1 cellular context compared by ENCODE assay signal in the genomic region with DNA sequence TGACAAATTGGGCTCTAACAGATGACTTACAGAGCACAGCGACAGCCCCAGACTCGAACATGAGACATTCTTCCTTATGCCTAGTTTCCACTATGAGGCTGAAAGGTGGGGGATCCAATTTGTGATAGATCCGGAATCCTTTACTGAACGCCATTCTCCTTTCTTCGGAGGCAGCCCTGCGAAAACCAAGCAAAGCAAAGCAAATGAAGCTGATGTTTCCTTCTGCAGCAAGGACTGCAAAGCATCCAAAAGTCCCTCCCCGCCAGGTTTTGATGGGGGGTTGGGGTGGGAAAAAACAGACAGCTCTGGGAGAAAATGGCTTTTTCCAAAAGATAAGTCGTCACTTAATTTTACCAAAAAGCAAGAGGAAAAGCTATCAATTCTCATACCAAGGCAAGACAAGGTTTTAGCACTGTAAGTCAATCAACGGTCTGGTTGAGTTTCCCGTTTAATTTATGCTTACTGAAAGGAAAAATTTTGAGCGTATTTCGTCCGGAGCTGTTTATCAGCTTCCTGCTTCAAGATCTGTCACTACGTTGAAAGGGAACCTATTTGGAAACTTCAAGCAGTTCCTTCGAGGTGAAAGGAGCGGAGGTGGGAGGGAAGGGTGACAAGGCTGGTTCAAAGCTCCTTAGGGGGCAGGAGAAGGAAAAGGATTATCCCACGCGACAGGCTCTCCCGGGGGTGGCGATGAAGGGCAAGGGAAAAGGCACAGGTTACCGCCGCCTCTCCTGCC.
TF ChIP-seq lines count a peak whose summit lies in the region.

No MANE protein-coding gene starts in this region.

TF ChIP-seq in K562, 482 proteins besides CTCF, POLR2A, EP300 and RAD21 (continued from another document and continues in another):
- TF ChIP-seq NR4A1 (CRISPR knock-in tag; IDR thresholded peaks at IDR 0.05): no peak
- TF ChIP-seq NR4A1 (tag; IDR thresholded peaks at IDR 0.05): no peak
- TF ChIP-seq MYC (IDR thresholded peaks at IDR 0.05; ENCODE audit: low read depth, low read length): no peak
- TF ChIP-seq MYC (CRISPR knock-in tag; IDR thresholded peaks at IDR 0.05; ENCODE audit: borderline replicate concordance, low read depth): no peak
- no peak for TF ChIP-seq ZBTB1 (CRISPR knock-in tag; IDR thresholded peaks at IDR 0.05; ENCODE audit: borderline replicate concordance, low read depth)
- no peak for TF ChIP-seq FUS (optimal IDR thresholded peaks at IDR 0.05; ENCODE audit: low read depth, low read length)
- TF ChIP-seq, protein P1, sequence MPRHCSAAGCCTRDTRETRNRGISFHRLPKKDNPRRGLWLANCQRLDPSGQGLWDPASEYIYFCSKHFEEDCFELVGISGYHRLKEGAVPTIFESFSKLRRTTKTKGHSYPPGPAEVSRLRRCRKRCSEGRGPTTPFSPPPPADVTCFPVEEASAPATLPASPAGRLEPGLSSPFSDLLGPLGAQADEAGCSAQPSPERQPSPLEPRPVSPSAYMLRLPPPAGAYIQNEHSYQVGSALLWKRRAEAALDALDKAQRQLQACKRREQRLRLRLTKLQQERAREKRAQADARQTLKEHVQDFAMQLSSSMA (CRISPR knock-in tag; IDR thresholded peaks at IDR 0.05): no peak
- TF ChIP-seq RBM25 (IDR thresholded peaks at IDR 0.05; ENCODE audit: low read depth, low read length, severe bottlenecking): no peak
- TF ChIP-seq, protein P2, sequence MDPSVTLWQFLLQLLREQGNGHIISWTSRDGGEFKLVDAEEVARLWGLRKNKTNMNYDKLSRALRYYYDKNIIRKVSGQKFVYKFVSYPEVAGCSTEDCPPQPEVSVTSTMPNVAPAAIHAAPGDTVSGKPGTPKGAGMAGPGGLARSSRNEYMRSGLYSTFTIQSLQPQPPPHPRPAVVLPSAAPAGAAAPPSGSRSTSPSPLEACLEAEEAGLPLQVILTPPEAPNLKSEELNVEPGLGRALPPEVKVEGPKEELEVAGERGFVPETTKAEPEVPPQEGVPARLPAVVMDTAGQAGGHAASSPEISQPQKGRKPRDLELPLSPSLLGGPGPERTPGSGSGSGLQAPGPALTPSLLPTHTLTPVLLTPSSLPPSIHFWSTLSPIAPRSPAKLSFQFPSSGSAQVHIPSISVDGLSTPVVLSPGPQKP (CRISPR knock-in tag; IDR thresholded peaks at IDR 0.05): no peak
- TF ChIP-seq ELF2 (CRISPR knock-in tag; IDR thresholded peaks at IDR 0.05): 0 out of 2 replicates have a peak, but pooled peaks have one; percentile 48
- no peak for TF ChIP-seq ZNF668 (CRISPR knock-in tag; IDR thresholded peaks at IDR 0.05)
- TF ChIP-seq, protein P3, sequence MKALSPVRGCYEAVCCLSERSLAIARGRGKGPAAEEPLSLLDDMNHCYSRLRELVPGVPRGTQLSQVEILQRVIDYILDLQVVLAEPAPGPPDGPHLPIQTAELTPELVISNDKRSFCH (CRISPR knock-in tag; IDR thresholded peaks at IDR 0.05): no peak
- TF ChIP-seq, protein P3 (tag; IDR thresholded peaks at IDR 0.05): no peak
- TF ChIP-seq MYBL2 (IDR thresholded peaks at IDR 0.05; ENCODE audit: low read depth): no peak
- no peak for TF ChIP-seq MYBL2 (CRISPR knock-in tag; IDR thresholded peaks at IDR 0.05; ENCODE audit: borderline replicate concordance)
- peak; percentile 47 for TF ChIP-seq MEIS2 (IDR thresholded peaks at IDR 0.05; ENCODE audit: partially characterized antibody)
- peak; percentile 69 for TF ChIP-seq CHD1 (IDR thresholded peaks at IDR 0.05; ENCODE audit: low read length)
- TF ChIP-seq PML (IDR thresholded peaks at IDR 0.05; ENCODE audit: low read length): no peak
- TF ChIP-seq, protein P4, sequence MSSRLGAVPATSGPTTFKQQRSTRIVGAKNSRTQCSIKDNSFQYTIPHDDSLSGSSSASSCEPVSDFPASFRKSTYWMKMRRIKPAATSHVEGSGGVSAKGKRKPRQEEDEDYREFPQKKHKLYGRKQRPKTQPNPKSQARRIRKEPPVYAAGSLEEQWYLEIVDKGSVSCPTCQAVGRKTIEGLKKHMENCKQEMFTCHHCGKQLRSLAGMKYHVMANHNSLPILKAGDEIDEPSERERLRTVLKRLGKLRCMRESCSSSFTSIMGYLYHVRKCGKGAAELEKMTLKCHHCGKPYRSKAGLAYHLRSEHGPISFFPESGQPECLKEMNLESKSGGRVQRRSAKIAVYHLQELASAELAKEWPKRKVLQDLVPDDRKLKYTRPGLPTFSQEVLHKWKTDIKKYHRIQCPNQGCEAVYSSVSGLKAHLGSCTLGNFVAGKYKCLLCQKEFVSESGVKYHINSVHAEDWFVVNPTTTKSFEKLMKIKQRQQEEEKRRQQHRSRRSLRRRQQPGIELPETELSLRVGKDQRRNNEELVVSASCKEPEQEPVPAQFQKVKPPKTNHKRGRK (tag; IDR thresholded peaks at IDR 0.05): 0 out of 2 replicates have a peak, but pooled peaks have one; percentile 33
- no peak for TF ChIP-seq PHTF2 (CRISPR knock-in tag; IDR thresholded peaks at IDR 0.05)
- 0 out of 2 replicates have a peak, but pooled peaks have one; percentile 55 for TF ChIP-seq ARID2 (IDR thresholded peaks at IDR 0.05)
- TF ChIP-seq GABPB2 (CRISPR knock-in tag; conservative IDR thresholded peaks at IDR 0.05): no peak
- TF ChIP-seq HNRNPUL1 (IDR thresholded peaks at IDR 0.05; ENCODE audit: low read length): no peak
- TF ChIP-seq GATAD2B (IDR thresholded peaks at IDR 0.05; ENCODE audit: borderline replicate concordance): no peak
- TF ChIP-seq, protein P5, sequence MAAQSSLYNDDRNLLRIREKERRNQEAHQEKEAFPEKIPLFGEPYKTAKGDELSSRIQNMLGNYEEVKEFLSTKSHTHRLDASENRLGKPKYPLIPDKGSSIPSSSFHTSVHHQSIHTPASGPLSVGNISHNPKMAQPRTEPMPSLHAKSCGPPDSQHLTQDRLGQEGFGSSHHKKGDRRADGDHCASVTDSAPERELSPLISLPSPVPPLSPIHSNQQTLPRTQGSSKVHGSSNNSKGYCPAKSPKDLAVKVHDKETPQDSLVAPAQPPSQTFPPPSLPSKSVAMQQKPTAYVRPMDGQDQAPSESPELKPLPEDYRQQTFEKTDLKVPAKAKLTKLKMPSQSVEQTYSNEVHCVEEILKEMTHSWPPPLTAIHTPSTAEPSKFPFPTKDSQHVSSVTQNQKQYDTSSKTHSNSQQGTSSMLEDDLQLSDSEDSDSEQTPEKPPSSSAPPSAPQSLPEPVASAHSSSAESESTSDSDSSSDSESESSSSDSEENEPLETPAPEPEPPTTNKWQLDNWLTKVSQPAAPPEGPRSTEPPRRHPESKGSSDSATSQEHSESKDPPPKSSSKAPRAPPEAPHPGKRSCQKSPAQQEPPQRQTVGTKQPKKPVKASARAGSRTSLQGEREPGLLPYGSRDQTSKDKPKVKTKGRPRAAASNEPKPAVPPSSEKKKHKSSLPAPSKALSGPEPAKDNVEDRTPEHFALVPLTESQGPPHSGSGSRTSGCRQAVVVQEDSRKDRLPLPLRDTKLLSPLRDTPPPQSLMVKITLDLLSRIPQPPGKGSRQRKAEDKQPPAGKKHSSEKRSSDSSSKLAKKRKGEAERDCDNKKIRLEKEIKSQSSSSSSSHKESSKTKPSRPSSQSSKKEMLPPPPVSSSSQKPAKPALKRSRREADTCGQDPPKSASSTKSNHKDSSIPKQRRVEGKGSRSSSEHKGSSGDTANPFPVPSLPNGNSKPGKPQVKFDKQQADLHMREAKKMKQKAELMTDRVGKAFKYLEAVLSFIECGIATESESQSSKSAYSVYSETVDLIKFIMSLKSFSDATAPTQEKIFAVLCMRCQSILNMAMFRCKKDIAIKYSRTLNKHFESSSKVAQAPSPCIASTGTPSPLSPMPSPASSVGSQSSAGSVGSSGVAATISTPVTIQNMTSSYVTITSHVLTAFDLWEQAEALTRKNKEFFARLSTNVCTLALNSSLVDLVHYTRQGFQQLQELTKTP (IDR thresholded peaks at IDR 0.05; ENCODE audit: low read depth in 1 of 2, partially characterized antibody in 2 of 2): peak in 1 of 2 experiments; percentile 21
- 0 out of 2 replicates have a peak, but pooled peaks have one; percentile 15 for TF ChIP-seq EHMT2 (IDR thresholded peaks at IDR 0.05)
- TF ChIP-seq CREM (IDR thresholded peaks at IDR 0.05; ENCODE audit: low read depth): 0 out of 2 replicates have a peak, but pooled peaks have one; percentile 8
- TF ChIP-seq LCOR (CRISPR knock-in tag; IDR thresholded peaks at IDR 0.05): peak; percentile 73; the same call in 1 of the 2 replicates
- TF ChIP-seq SMARCE1 (IDR thresholded peaks at IDR 0.05): peak; percentile 40; the same call in 1 of the 2 replicates
- peak; percentile 48; the same call in 1 of the 2 replicates for TF ChIP-seq ELF4 (CRISPR knock-in tag; IDR thresholded peaks at IDR 0.05)
- peak; percentile 51 to 65; a peak in 2 of 4 replicates for TF ChIP-seq FOXK2 (conservative IDR thresholded peaks at IDR 0.05 in 1 of 2, IDR thresholded peaks at IDR 0.05 in 1 of 2; ENCODE audit: low read depth in 2 of 2)
- peak; percentile 19; the same call in 1 of the 2 replicates for TF ChIP-seq NBN (IDR thresholded peaks at IDR 0.05; ENCODE audit: low read depth)
- TF ChIP-seq, protein P6, sequence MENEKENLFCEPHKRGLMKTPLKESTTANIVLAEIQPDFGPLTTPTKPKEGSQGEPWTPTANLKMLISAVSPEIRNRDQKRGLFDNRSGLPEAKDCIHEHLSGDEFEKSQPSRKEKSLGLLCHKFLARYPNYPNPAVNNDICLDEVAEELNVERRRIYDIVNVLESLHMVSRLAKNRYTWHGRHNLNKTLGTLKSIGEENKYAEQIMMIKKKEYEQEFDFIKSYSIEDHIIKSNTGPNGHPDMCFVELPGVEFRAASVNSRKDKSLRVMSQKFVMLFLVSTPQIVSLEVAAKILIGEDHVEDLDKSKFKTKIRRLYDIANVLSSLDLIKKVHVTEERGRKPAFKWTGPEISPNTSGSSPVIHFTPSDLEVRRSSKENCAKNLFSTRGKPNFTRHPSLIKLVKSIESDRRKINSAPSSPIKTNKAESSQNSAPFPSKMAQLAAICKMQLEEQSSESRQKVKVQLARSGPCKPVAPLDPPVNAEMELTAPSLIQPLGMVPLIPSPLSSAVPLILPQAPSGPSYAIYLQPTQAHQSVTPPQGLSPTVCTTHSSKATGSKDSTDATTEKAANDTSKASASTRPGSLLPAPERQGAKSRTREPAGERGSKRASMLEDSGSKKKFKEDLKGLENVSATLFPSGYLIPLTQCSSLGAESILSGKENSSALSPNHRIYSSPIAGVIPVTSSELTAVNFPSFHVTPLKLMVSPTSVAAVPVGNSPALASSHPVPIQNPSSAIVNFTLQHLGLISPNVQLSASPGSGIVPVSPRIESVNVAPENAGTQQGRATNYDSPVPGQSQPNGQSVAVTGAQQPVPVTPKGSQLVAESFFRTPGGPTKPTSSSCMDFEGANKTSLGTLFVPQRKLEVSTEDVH (IDR thresholded peaks at IDR 0.05; ENCODE audit: low read depth, partially characterized antibody): no peak
- TF ChIP-seq, protein P7, sequence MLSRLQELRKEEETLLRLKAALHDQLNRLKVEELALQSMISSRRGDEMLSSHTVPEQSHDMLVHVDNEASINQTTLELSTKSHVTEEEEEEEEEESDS (CRISPR knock-in tag; IDR thresholded peaks at IDR 0.05): no peak
- TF ChIP-seq, protein P8, sequence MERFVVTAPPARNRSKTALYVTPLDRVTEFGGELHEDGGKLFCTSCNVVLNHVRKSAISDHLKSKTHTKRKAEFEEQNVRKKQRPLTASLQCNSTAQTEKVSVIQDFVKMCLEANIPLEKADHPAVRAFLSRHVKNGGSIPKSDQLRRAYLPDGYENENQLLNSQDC (CRISPR knock-in tag; IDR thresholded peaks at IDR 0.05): no peak
- TF ChIP-seq MCM3 (IDR thresholded peaks at IDR 0.05): no peak
- TF ChIP-seq, protein P9, sequence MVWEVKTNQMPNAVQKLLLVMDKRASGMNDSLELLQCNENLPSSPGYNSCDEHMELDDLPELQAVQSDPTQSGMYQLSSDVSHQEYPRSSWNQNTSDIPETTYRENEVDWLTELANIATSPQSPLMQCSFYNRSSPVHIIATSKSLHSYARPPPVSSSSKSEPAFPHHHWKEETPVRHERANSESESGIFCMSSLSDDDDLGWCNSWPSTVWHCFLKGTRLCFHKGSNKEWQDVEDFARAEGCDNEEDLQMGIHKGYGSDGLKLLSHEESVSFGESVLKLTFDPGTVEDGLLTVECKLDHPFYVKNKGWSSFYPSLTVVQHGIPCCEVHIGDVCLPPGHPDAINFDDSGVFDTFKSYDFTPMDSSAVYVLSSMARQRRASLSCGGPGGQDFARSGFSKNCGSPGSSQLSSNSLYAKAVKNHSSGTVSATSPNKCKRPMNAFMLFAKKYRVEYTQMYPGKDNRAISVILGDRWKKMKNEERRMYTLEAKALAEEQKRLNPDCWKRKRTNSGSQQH (CRISPR knock-in tag; IDR thresholded peaks at IDR 0.05): no peak
- TF ChIP-seq MED1 (CRISPR knock-in tag; IDR thresholded peaks at IDR 0.05; ENCODE audit: borderline replicate concordance): no peak
- TF ChIP-seq SETDB1 (IDR thresholded peaks at IDR 0.05; ENCODE audit: low read length): no peak
- no peak for TF ChIP-seq ZNF408 (CRISPR knock-in tag; IDR thresholded peaks at IDR 0.05; ENCODE audit: low read depth)
- TF ChIP-seq RCOR1 (IDR thresholded peaks at IDR 0.05; ENCODE audit: borderline replicate concordance in 1 of 2, low read depth in 2 of 2, low read length in 2 of 2): no peak
- no peak for TF ChIP-seq ZNF347 (CRISPR knock-in tag; IDR thresholded peaks at IDR 0.05; ENCODE audit: low read depth)
- TF ChIP-seq U2AF1 (optimal IDR thresholded peaks at IDR 0.05; ENCODE audit: low read depth, low read length): no peak
- no peak for TF ChIP-seq GABPB1 (CRISPR knock-in tag; IDR thresholded peaks at IDR 0.05)
- no peak for TF ChIP-seq ZNF3 (CRISPR knock-in tag; IDR thresholded peaks at IDR 0.05)
- no peak for TF ChIP-seq TAF15 (IDR thresholded peaks at IDR 0.05; ENCODE audit: low read depth, low read length)
- no peak for TF ChIP-seq CXXC5 (CRISPR knock-in tag; IDR thresholded peaks at IDR 0.05)
- no peak for TF ChIP-seq CEBPB (tag; IDR thresholded peaks at IDR 0.05)
- TF ChIP-seq, protein P10, sequence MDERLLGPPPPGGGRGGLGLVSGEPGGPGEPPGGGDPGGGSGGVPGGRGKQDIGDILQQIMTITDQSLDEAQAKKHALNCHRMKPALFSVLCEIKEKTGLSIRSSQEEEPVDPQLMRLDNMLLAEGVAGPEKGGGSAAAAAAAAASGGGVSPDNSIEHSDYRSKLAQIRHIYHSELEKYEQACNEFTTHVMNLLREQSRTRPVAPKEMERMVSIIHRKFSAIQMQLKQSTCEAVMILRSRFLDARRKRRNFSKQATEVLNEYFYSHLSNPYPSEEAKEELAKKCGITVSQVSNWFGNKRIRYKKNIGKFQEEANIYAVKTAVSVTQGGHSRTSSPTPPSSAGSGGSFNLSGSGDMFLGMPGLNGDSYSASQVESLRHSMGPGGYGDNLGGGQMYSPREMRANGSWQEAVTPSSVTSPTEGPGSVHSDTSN (CRISPR knock-in tag; IDR thresholded peaks at IDR 0.05; ENCODE audit: low read depth): no peak
- TF ChIP-seq, protein P10 (tag; conservative IDR thresholded peaks at IDR 0.05; ENCODE audit: low read depth): peak; percentile 32; the same call in 1 of the 2 replicates
- no peak for TF ChIP-seq ZNF75A (CRISPR knock-in tag; IDR thresholded peaks at IDR 0.05)
- TF ChIP-seq RBFOX2 (IDR thresholded peaks at IDR 0.05; ENCODE audit: low read depth, low read length): no peak
- TF ChIP-seq TAF9B (IDR thresholded peaks at IDR 0.05; ENCODE audit: partially characterized antibody): no peak
